Comparison of ENCODE assay signal across 14 cellular contexts in genomic region chr13:64154514-64154913, GRCh38.
DNase-seq lines count a peak whose midpoint lies in the region; ATAC-seq and TF ChIP-seq lines count a peak whose summit lies in the region.
"Had no signal": no experiment of that assay in that cellular context is flagged by ENCODE, and none has a peak within 500 bp of the region (broad histone marks: within the 10 kb centered on the region; RNA-seq: fewer than 3 reads in every experiment).

No MANE protein-coding gene starts in this region.

- no peaks in the 10 kb centered on the region for H4K20me1 ChIP-seq in HCT116 (ENCODE audit: insufficient read depth)

- H3K79me2 ChIP-seq in HCT116 (ENCODE audit: insufficient read depth, low read length), result no peaks in the 10 kb centered on the region

- H3K27me3 ChIP-seq in HCT116 (ENCODE audit: insufficient read depth, low read length) (no peaks in the 10 kb centered on the region), RWPE2 (ENCODE audit: insufficient read depth, poor library complexity, severe bottlenecking) (no peaks in the 10 kb centered on the region)
- H3K27me3 ChIP-seq: suprapubic skin had no signal

- H3K4me1 ChIP-seq in HCT116 (ENCODE audit: control insufficient read depth in 1 of 2, insufficient read depth in 2 of 2, low read length in 2 of 2), result no peaks in the 10 kb centered on the region
- no peaks in the 10 kb centered on the region for H3K4me1 ChIP-seq in RWPE2 (ENCODE audit: insufficient read depth, poor library complexity, severe bottlenecking)
- H3K4me1 ChIP-seq: prostate gland, suprapubic skin had no signal

- H3K4me3 ChIP-seq in AG10803 (ENCODE audit: low read length) (no peak overlapping the region), HCT116 (replicated peaks in 1 of 2; ENCODE audit: low read depth in 1 of 2, low read length in 2 of 2) (no peak overlapping the region), RWPE2 (ENCODE audit: severe bottlenecking) (no peak overlapping the region), fibroblast of villous mesenchyme (ENCODE audit: low read depth, low read length) (no peak overlapping the region)
- H3K4me3 ChIP-seq: lung, prostate gland, suprapubic skin had no signal

- H3K9me2 ChIP-seq in HCT116 (ENCODE audit: insufficient read depth), result no peaks in the 10 kb centered on the region

- H3K9ac ChIP-seq in HCT116 (ENCODE audit: low read length), result no peak overlapping the region

- ATAC-seq in HCT116 (no peak), RWPE2 (ENCODE audit: low read depth) (no peak), GM19452 (IDR thresholded peaks at IDR 0.05; ENCODE audit: unreplicated experiment) (no peak), HG02884 (IDR thresholded peaks at IDR 0.05; ENCODE audit: unreplicated experiment) (no peak)
- ATAC-seq: activated T-cell treated with anti-CD3 and anti-CD28 coated beads, Interleukin-2, amount 50 U/mL, for 72 hours had no signal

- H3K4me2 ChIP-seq in HCT116 (ENCODE audit: low read length), result no peak overlapping the region

- DNase-seq in AG10803 (ENCODE audit: low read depth) (peak; percentile 28), HCT116 (ENCODE audit: low read depth, low spot score) (peak; percentile 4), RWPE2 (ENCODE audit: low spot score) (no peak), fibroblast of villous mesenchyme (ENCODE audit: low read depth) (peak; percentile 3), AG20443 (ENCODE audit: low spot score) (no peak), NCI-H2107 treated with DMSO at 0.1 percent for 48 hours (lab: John Stamatoyannopoulos, UW; ENCODE audit: unreplicated experiment) (no peak)
- DNase-seq: activated T-cell treated with anti-CD3 and anti-CD28 coated beads, Interleukin-2, amount 50 U/mL, for 72 hours; DMS79 treated with DMSO at 0.1 percent for 48 hours; Karpas-422 had no signal

- H3K9me3 ChIP-seq in HCT116 (ENCODE audit: control insufficient read depth in 1 of 2, insufficient read depth in 1 of 2, low read depth in 1 of 2, low read length in 2 of 2) (no peaks in the 10 kb centered on the region), RWPE2 (ENCODE audit: severe bottlenecking) (no peaks in the 10 kb centered on the region)
- H3K9me3 ChIP-seq: prostate gland, suprapubic skin had no signal

- intact Hi-C loops in HCT116 (cut with micrococcal nuclease), result loop anchor here (10.0 kb wide), 1 partner anchor 1480 kb away; no protein-coding TSS in a partner anchor

- POLR2A ChIA-PET in HCT116 (lab: Charles Lee), result no interaction called here

- no TSS peak for BruUV-seq in HCT116 (replicated peaks; lab: Mats Ljungman, UMichigan)

- TF ChIP-seq RAD21 in HCT116 (IDR thresholded peaks at IDR 0.05; ENCODE audit: low read depth), result 0 out of 2 replicates have a peak, but pooled peaks have one; percentile 26

- H3K27ac ChIP-seq in HCT116 (ENCODE audit: low read depth, low read length) (no peak overlapping the region), RWPE2 (ENCODE audit: poor library complexity, severe bottlenecking) (no peak overlapping the region)
- H3K27ac ChIP-seq: prostate gland, suprapubic skin had no signal

- TF ChIP-seq CTCF in AG10803 (conservative IDR thresholded peaks at IDR 0.05; ENCODE audit: low read length) (peak; percentile 48), HCT116 (IDR thresholded peaks at IDR 0.05 in 2 of 3, conservative IDR thresholded peaks at IDR 0.05 in 1 of 3; ENCODE audit: borderline replicate concordance in 1 of 3, insufficient read depth in 1 of 3, low read depth in 2 of 3, low read length in 2 of 3) (peak; percentile 6 to 55 (median 24); a peak in 2 of 6 replicates), RWPE2 (IDR thresholded peaks at IDR 0.05; ENCODE audit: poor library complexity, severe bottlenecking) (peak; percentile 42), fibroblast of villous mesenchyme (IDR thresholded peaks at IDR 0.05; ENCODE audit: insufficient read depth, low read depth, low read length) (no peak)

- peak overlapping the region; percentile 5 for H2AFZ ChIP-seq in HCT116 (ENCODE audit: low read depth, low read length, poor library complexity, severe bottlenecking)

- RAD21 ChIA-PET in HCT116 (lab: Charles Lee; ENCODE audit: low non-redundant PET in 1 of 2, low total read pairs in 2 of 2, uncharacterized antibody in 2 of 2, unreplicated experiment in 2 of 2), result no interaction called here

- CTCF ChIA-PET in HCT116 (lab: Charles Lee), result no interaction called here

- no peaks in the 10 kb centered on the region for H3K36me3 ChIP-seq in HCT116 (ENCODE audit: control insufficient read depth in 1 of 2, insufficient read depth in 2 of 2, low read length in 2 of 2)
- no peaks in the 10 kb centered on the region for H3K36me3 ChIP-seq in RWPE2 (ENCODE audit: low read depth)
- H3K36me3 ChIP-seq: prostate gland, suprapubic skin had no signal

- TF ChIP-seq POLR2A in HCT116 (IDR thresholded peaks at IDR 0.05; ENCODE audit: borderline replicate concordance, extremely low read depth, insufficient read depth, insufficient read length), result no peak

TF ChIP-seq in HCT116, 20 proteins besides CTCF, POLR2A, EP300 and RAD21:
- TF ChIP-seq, protein P1, sequence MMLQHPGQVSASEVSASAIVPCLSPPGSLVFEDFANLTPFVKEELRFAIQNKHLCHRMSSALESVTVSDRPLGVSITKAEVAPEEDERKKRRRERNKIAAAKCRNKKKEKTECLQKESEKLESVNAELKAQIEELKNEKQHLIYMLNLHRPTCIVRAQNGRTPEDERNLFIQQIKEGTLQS (IDR thresholded peaks at IDR 0.05), result no peak
- TF ChIP-seq TCF7L2 (IDR thresholded peaks at IDR 0.05; ENCODE audit: borderline replicate concordance, extremely low read depth, insufficient read depth, insufficient read length) (no peak), ZNF274 (IDR thresholded peaks at IDR 0.05; ENCODE audit: low read depth, low read length) (no peak), EZH2phosphoT487 (IDR thresholded peaks at IDR 0.05; ENCODE audit: borderline replicate concordance) (no peak), EGR1 (IDR thresholded peaks at IDR 0.05; ENCODE audit: low read depth) (no peak), JUND (IDR thresholded peaks at IDR 0.05) (no peak), FOSL1 (IDR thresholded peaks at IDR 0.05; ENCODE audit: low read depth) (no peak), YY1 (IDR thresholded peaks at IDR 0.05; ENCODE audit: extremely low read depth, insufficient replicate concordance, low read depth, low read length) (no peak), EZH2 (IDR thresholded peaks at IDR 0.05) (no peak), ELF1 (IDR thresholded peaks at IDR 0.05; ENCODE audit: borderline replicate concordance, low read depth) (no peak), SP1 (IDR thresholded peaks at IDR 0.05; ENCODE audit: low read depth) (no peak), SRF (IDR thresholded peaks at IDR 0.05; ENCODE audit: low read depth) (no peak), CEBPB (IDR thresholded peaks at IDR 0.05; ENCODE audit: low read depth) (no peak), REST (IDR thresholded peaks at IDR 0.05; ENCODE audit: low read depth) (no peak), CBX3 (IDR thresholded peaks at IDR 0.05; ENCODE audit: low read depth) (no peak)
- TF ChIP-seq, protein P2, sequence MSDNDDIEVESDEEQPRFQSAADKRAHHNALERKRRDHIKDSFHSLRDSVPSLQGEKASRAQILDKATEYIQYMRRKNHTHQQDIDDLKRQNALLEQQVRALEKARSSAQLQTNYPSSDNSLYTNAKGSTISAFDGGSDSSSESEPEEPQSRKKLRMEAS (IDR thresholded peaks at IDR 0.05), result no peak

Comparison
In these comparisons a context has a peak if more than half of its experiments do, and no peak if none do; other contexts are left out.
1. DNase-seq: peak in AG10803 (single experiment), HCT116 (single experiment) and fibroblast of villous mesenchyme (single experiment); none in RWPE2 (single experiment), AG20443 (single experiment) and NCI-H2107 treated with DMSO at 0.1 percent for 48 hours (single experiment).